In genomic region chr11:56841210-56841810, GRCh38 we compare ENCODE assay signal across 8 cellular contexts.
A peak's percentile ranks its signal among the peaks of the same experiment; 100 is the strongest.
DNase-seq lines count a peak whose midpoint lies in the region; ATAC-seq and TF ChIP-seq lines count a peak whose summit lies in the region.

No MANE protein-coding gene starts in this region.

- intact Hi-C loops in adrenal gland (cut with DNase I), result loop anchor here in 1 of 2 donors (5.0 kb wide), 1 partner anchor 406 kb away; no protein-coding TSS in a partner anchor

- H3K27ac ChIP-seq in adrenal gland, result no peak overlapping the region
- H3K27ac ChIP-seq in right atrium auricular region, result no peak overlapping the region

- TF ChIP-seq CTCF in adrenal gland (IDR thresholded peaks at IDR 0.05), result peak; percentile 39 to 76 (median 70)
- peak; percentile 57 to 75 for TF ChIP-seq CTCF in right atrium auricular region (IDR thresholded peaks at IDR 0.05)

- peaks cover 6% of the 10 kb centered on the region for H3K27me3 ChIP-seq in adrenal gland
- H3K27me3 ChIP-seq in right atrium auricular region, result no peaks in the 10 kb centered on the region

- DNase-seq in stimulated activated CD4-positive, alpha-beta T cell treated with anti-CD3 and anti-CD28 coated beads, Interleukin-15, amount 100 ng/mL, for 48 hours (ENCODE audit: low read depth in 2 of 2), result peak; percentile 1 to 2
- DNase-seq in stimulated activated CD4-positive, alpha-beta T cell treated with anti-CD3 and anti-CD28 coated beads, Interleukin-12 subunit alpha, Interleukin-12 subunit beta, amount 100 ng/mL, for 4 hours, result no peak
- DNase-seq in NCI-H345 (lab: John Stamatoyannopoulos, UW), result peak; percentile 17
- DNase-seq in adrenal gland, result peak; percentile 25 to 71 (median 48)
- DNase-seq in right atrium auricular region (ENCODE audit: low spot score), result no peak
- peak; percentile 10 for DNase-seq in skeletal muscle cell (ENCODE audit: low read depth)

- no peak for TF ChIP-seq POLR2A in adrenal gland (IDR thresholded peaks at IDR 0.05)

- ATAC-seq in HG02852 (IDR thresholded peaks at IDR 0.05; ENCODE audit: unreplicated experiment) (peak; percentile 55), GM21619 (IDR thresholded peaks at IDR 0.05; ENCODE audit: unreplicated experiment) (no peak)

- no peaks in the 10 kb centered on the region for H3K9me3 ChIP-seq in adrenal gland (replicated peaks in 1 of 3)
- H3K9me3 ChIP-seq in right atrium auricular region, result no peaks in the 10 kb centered on the region

- H3K36me3 ChIP-seq in adrenal gland (replicated peaks in 1 of 2) (no peaks in the 10 kb centered on the region), right atrium auricular region (no peaks in the 10 kb centered on the region)

- H3K4me3 ChIP-seq in adrenal gland (no peak overlapping the region), right atrium auricular region (no peak overlapping the region), skeletal muscle cell (ENCODE audit: low read depth, low read length) (no peak overlapping the region)

- H3K4me1 ChIP-seq in adrenal gland (replicated peaks in 1 of 2) (no peaks in the 10 kb centered on the region), right atrium auricular region (no peaks in the 10 kb centered on the region)

- WGBS in adrenal gland, 4 donors, result 14 to 19% (median 17%) methylated on average over 8 of the region's 8 CpGs

Comparison
In these comparisons a context has a peak if more than half of its experiments do, and no peak if none do; other contexts are left out.
1. DNase-seq: peak in stimulated activated CD4-positive, alpha-beta T cell treated with anti-CD3 and anti-CD28 coated beads, Interleukin-15, amount 100 ng/mL, for 48 hours (2 of 2), NCI-H345 (single experiment), adrenal gland (7 of 7) and skeletal muscle cell (single experiment); none in stimulated activated CD4-positive, alpha-beta T cell treated with anti-CD3 and anti-CD28 coated beads, Interleukin-12 subunit alpha, Interleukin-12 subunit beta, amount 100 ng/mL, for 4 hours (single experiment) and right atrium auricular region (single experiment).